ENCODE assay signal across 10 cellular contexts in the genomic region with DNA sequence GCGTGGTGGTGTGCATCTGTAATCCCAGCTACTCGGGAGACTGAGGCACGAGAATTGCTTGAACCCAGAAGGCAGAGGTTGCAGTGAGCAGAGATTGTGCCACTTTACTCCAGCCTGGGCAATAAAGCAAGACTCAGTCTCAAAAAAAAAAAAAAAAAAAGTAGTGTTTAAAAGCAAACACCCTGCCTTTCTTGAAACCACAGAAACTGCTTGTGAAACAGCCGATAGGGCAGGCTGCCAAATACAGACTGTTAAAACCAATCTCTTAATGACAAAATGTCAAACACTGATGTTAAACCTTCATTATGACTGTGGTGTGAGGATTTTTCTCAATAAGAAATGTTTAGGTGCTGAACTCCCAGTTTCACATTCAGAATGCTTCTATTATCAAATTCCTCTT. TPM values are rescaled to one million over a fixed set of nuclear protein-coding genes. Genes with fewer than 3 reads are reported as not detected.
A peak's percentile ranks its signal among the peaks of the same experiment; 100 is the strongest.
DNase-seq lines count a peak whose midpoint lies in the region; ATAC-seq and TF ChIP-seq lines count a peak whose summit lies in the region.
"Had no signal": no experiment of that assay in that cellular context is flagged by ENCODE, and none has a peak within 500 bp of the region (broad histone marks: within the 10 kb centered on the region; RNA-seq: fewer than 3 reads in every experiment).

No MANE protein-coding gene starts in this region.

- H2AK5ac ChIP-seq in trophoblast cell (ENCODE audit: low read length): no peak overlapping the region

- no peak overlapping the region for H3K4me3 ChIP-seq in epithelial cell of esophagus (ENCODE audit: low read length)
- no peak overlapping the region for H3K4me3 ChIP-seq in gastroesophageal sphincter
- H3K4me3 ChIP-seq in trophoblast cell (ENCODE audit: low read depth, low read length): no peak overlapping the region
- H3K4me3 ChIP-seq: skin epidermis had no signal

- H4K8ac ChIP-seq in trophoblast cell (ENCODE audit: low read depth, low read length): no peak overlapping the region

- peaks cover 15% of the 10 kb centered on the region for H3K36me3 Mint-ChIP-seq in activated CD4-positive, alpha-beta memory T cell treated with anti-CD3 and anti-CD28 coated beads for 36 hours

- no peak for ATAC-seq in gastroesophageal sphincter

- no peak overlapping the region for H4K91ac ChIP-seq in trophoblast cell (ENCODE audit: low read depth, low read length)

- H3K18ac ChIP-seq in trophoblast cell (ENCODE audit: low read length): no peak overlapping the region

- intact Hi-C loops in activated CD4-positive, alpha-beta memory T cell treated with anti-CD3 and anti-CD28 coated beads for 36 hours (cut with micrococcal nuclease): loop anchor here (1.0 to 2.0 kb wide), 3 partner anchors 13 to 26 kb away; no protein-coding TSS in a partner anchor

- H3K4me1 Mint-ChIP-seq in activated CD4-positive, alpha-beta memory T cell treated with anti-CD3 and anti-CD28 coated beads for 36 hours (ENCODE audit: low read depth): peaks cover 75% of the 10 kb centered on the region

- H3K27me3 Mint-ChIP-seq in activated CD4-positive, alpha-beta memory T cell treated with anti-CD3 and anti-CD28 coated beads for 36 hours: no peaks in the 10 kb centered on the region

- CTCF ChIA-PET in activated CD4-positive, alpha-beta memory T cell treated with anti-CD3 and anti-CD28 coated beads for 36 hours (lab: Charles Lee): interaction anchor here (0.9 to 2.0 kb wide), 5 partner anchors 26 to 80 kb away, joined by 3 to 8 read pairs (median 6); no protein-coding TSS in a partner anchor

- no peak overlapping the region for H3K4me2 ChIP-seq in trophoblast cell (ENCODE audit: low read length)

- peaks cover 0 to 19% of the 10 kb centered on the region in 2 donors for H3K36me3 ChIP-seq in gastroesophageal sphincter
- H3K36me3 ChIP-seq in trophoblast cell (ENCODE audit: control insufficient read depth in 1 of 2, insufficient read depth in 2 of 2, low read length in 2 of 2): peaks cover 12 to 20% of the 10 kb centered on the region in 2 experiments

- H3K9ac ChIP-seq in trophoblast cell (ENCODE audit: low read length): no peak overlapping the region

- DNase-seq in NCI-H1092 (lab: John Stamatoyannopoulos, UW) (peak; percentile 24), NCI-H1092 treated with DMSO at 0.1 percent for 48 hours (lab: John Stamatoyannopoulos, UW) (no peak), M059J (ENCODE audit: low read depth) (peak; percentile 71), epithelial cell of esophagus (ENCODE audit: low read depth) (peak; percentile 63), trophoblast cell (no peak)
- DNase-seq in activated CD4-positive, alpha-beta memory T cell treated with anti-CD3 and anti-CD28 coated beads for 36 hours: peak; percentile 91
- peak; percentile 72 to 73 for DNase-seq in stimulated activated CD4-positive, alpha-beta T cell treated with anti-CD3 and anti-CD28 coated beads, Interleukin-4, amount 100 ng/mL, for 48 hours (ENCODE audit: low read depth in 2 of 2)

- peak overlapping the region; percentile 23 for H3K4me3 Mint-ChIP-seq in activated CD4-positive, alpha-beta memory T cell treated with anti-CD3 and anti-CD28 coated beads for 36 hours

- H3K79me2 ChIP-seq in trophoblast cell (ENCODE audit: control insufficient read depth, insufficient read depth, low read length, poor library complexity): peaks cover 18% of the 10 kb centered on the region

- H2BK12ac ChIP-seq in trophoblast cell (ENCODE audit: low read length): no peak overlapping the region

- H3K9me3 ChIP-seq in gastroesophageal sphincter (no peaks in the 10 kb centered on the region), trophoblast cell (ENCODE audit: insufficient read depth, low read depth, low read length) (no peaks in the 10 kb centered on the region)

- no peak for TF ChIP-seq CTCF in epithelial cell of esophagus (IDR thresholded peaks at IDR 0.05; ENCODE audit: insufficient read depth, low read depth, low read length, missing control alignments)
- no peak for TF ChIP-seq CTCF in gastroesophageal sphincter (IDR thresholded peaks at IDR 0.05)

- no peaks in the 10 kb centered on the region for H3K9me3 Mint-ChIP-seq in activated CD4-positive, alpha-beta memory T cell treated with anti-CD3 and anti-CD28 coated beads for 36 hours

- H3K14ac ChIP-seq in trophoblast cell (ENCODE audit: low read length): no peak overlapping the region

- H3K27ac ChIP-seq in gastroesophageal sphincter: no peak overlapping the region
- no peak overlapping the region for H3K27ac ChIP-seq in trophoblast cell (ENCODE audit: low read depth, low read length)
- H3K27ac ChIP-seq: 22Rv1 had no signal

- TF ChIP-seq EP300 in gastroesophageal sphincter (IDR thresholded peaks at IDR 0.05): no peak

- no peak for TF ChIP-seq POLR2A in gastroesophageal sphincter (IDR thresholded peaks at IDR 0.05)

- H3K4me1 ChIP-seq in gastroesophageal sphincter: peaks cover 0 to 67% (median 27%) of the 10 kb centered on the region in 3 donors
- H3K4me1 ChIP-seq in trophoblast cell (ENCODE audit: control insufficient read depth in 1 of 2, insufficient read depth in 2 of 2, low read length in 2 of 2): peaks cover 9 to 16% of the 10 kb centered on the region in 2 experiments

- no peak overlapping the region for H2BK120ac ChIP-seq in trophoblast cell (ENCODE audit: insufficient read depth, low read length, poor library complexity)

- H2BK5ac ChIP-seq in trophoblast cell (ENCODE audit: low read depth, low read length, poor library complexity): no peak overlapping the region

- H4K12ac ChIP-seq in trophoblast cell (ENCODE audit: low read depth, low read length): no peak overlapping the region

- H3K23ac ChIP-seq in trophoblast cell (ENCODE audit: low read length): no peak overlapping the region

- no peak overlapping the region for H3K4ac ChIP-seq in trophoblast cell (ENCODE audit: low read depth, low read length)

- no peak overlapping the region for H2AFZ ChIP-seq in trophoblast cell (ENCODE audit: insufficient read depth, low read length, poor library complexity)

- H3K27ac Mint-ChIP-seq in activated CD4-positive, alpha-beta memory T cell treated with anti-CD3 and anti-CD28 coated beads for 36 hours: peak overlapping the region; percentile 67

- peaks cover 3% of the 10 kb centered on the region for H3K79me1 ChIP-seq in trophoblast cell (ENCODE audit: low read length)

- POLR2A ChIA-PET in activated CD4-positive, alpha-beta memory T cell treated with anti-CD3 and anti-CD28 coated beads for 36 hours (lab: Charles Lee): interaction anchor here (0.5 to 1.4 kb wide), 2 partner anchors 15 to 18 kb away, joined by 3 to 4 read pairs; no protein-coding TSS in a partner anchor

- H3K27me3 ChIP-seq in gastroesophageal sphincter (no peaks in the 10 kb centered on the region), trophoblast cell (ENCODE audit: insufficient read depth, low read length) (no peaks in the 10 kb centered on the region)

- WGBS in gastroesophageal sphincter (ENCODE audit: low coverage in 1 of 2), 2 donors: 48 to 56% methylated on average over 4 of the region's 4 CpGs
- no CpG with 5 or more reads among the region's 4 CpGs for WGBS in trophoblast cell (ENCODE audit: extremely low coverage, insufficient coverage, insufficient read length)

RNA-seq across cellular contexts. Expression of gene MARK2, which starts 27.3 kb away (rescaled TPM):
- total RNA-seq in M059J (2014; rRNA removed; shearing (Covaris generic)): 14.5 and 20.4 TPM in 2 replicates
- 10 to 100 TPM; 20.0 to 29.0 TPM for total RNA-seq in activated CD4-positive, alpha-beta memory T cell treated with anti-CD3 and anti-CD28 coated beads for 36 hours
- 10 to 100 TPM; 17.4 to 42.5 (median 23.8) TPM for total RNA-seq in gastroesophageal sphincter
- polyA plus RNA-seq in trophoblast cell (2013): 67.3 and 70.2 TPM in 2 replicates

RNA-seq across cellular contexts. Expression of gene RCOR2, which starts 50.8 kb away (rescaled TPM):
- 1.1 and 1.9 TPM in 2 replicates for total RNA-seq in M059J (2014; rRNA removed; shearing (Covaris generic))
- total RNA-seq in activated CD4-positive, alpha-beta memory T cell treated with anti-CD3 and anti-CD28 coated beads for 36 hours: under 1 TPM; 0.21 to 0.27 TPM
- total RNA-seq in gastroesophageal sphincter: under 1 TPM in 3 of 4 donors, not detected in 1; 0.16 to 0.74 (median 0.58) TPM
- polyA plus RNA-seq in trophoblast cell (2013): 11.6 and 13.0 TPM in 2 replicates

RNA-seq across cellular contexts. Expression of gene SPINDOC, which starts 53.0 kb away (rescaled TPM):
- total RNA-seq in M059J (2014; rRNA removed; shearing (Covaris generic)): 15.3 and 28.2 TPM in 2 replicates
- total RNA-seq in activated CD4-positive, alpha-beta memory T cell treated with anti-CD3 and anti-CD28 coated beads for 36 hours: 10 to 100 TPM; 27.9 to 29.3 TPM
- 10 to 100 TPM; 14.3 to 18.6 (median 15.5) TPM for total RNA-seq in gastroesophageal sphincter
- 47.1 and 48.8 TPM in 2 replicates for polyA plus RNA-seq in trophoblast cell (2013)

Comparison
In these comparisons a context has a peak if more than half of its experiments do, and no peak if none do; other contexts are left out.
1. DNase-seq: peak in NCI-H1092 (single experiment), M059J (single experiment), activated CD4-positive, alpha-beta memory T cell treated with anti-CD3 and anti-CD28 coated beads for 36 hours (single experiment), epithelial cell of esophagus (single experiment) and stimulated activated CD4-positive, alpha-beta T cell treated with anti-CD3 and anti-CD28 coated beads, Interleukin-4, amount 100 ng/mL, for 48 hours (2 of 2); none in NCI-H1092 treated with DMSO at 0.1 percent for 48 hours (single experiment) and trophoblast cell (0 of 2).